ENCODE assay signal across 6 cellular contexts in the genomic region with DNA sequence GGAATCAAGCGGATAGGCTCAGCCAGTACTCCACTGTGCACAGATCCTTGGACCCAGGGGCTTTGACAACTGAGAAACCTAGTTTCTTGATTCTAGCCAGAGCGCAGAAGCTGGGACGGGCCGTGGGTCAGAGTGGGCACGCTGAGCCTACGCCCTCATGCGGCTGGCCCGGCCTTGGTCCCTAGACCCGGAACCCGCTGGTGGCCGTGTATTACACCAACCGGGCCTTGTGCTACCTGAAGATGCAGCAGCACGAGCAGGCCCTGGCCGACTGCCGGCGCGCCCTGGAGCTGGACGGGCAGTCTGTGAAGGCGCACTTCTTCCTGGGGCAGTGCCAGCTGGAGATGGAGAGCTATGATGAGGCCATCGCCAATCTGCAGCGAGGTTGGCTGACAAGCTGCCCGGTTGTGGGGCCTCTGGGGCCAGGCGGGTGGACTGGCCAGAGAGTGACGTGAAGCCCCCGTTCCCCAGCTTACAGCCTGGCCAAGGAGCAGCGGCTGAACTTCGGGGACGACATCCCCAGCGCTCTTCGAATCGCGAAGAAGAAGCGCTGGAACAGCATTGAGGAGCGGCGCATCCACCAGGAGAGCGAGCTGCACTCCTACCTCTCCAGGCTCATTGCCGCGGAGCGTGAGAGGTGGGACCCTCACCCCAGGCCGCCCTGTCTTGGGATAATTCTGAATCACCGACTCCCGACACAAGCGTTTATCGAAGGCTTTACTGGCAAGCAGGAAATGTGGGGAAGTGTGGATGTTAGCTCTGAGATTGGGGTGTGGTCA. TPM values are rescaled to one million over a fixed set of nuclear protein-coding genes. Genes with fewer than 3 reads are reported as not detected.
DNase-seq lines count a peak whose midpoint lies in the region; ATAC-seq and TF ChIP-seq lines count a peak whose summit lies in the region.

No MANE protein-coding gene starts in this region.

- peaks cover 30 to 83% (median 70%) of the 10 kb centered on the region in 6 donors for H3K4me1 ChIP-seq in spleen

- H3K27ac ChIP-seq in epithelial cell of prostate, result peak overlapping the region; percentile 84
- H3K27ac ChIP-seq in spleen, result peak overlapping the region; percentile 64 to 97 (median 92)

- peaks cover 0 to 20% (median 10%) of the 10 kb centered on the region in 7 donors for H3K27me3 ChIP-seq in spleen (replicated peaks in 1 of 7)

- TF ChIP-seq CTCF in spleen (IDR thresholded peaks at IDR 0.05 in 8 of 11, conservative IDR thresholded peaks at IDR 0.05 in 3 of 11), result no peak

- DNase-seq in EL (peak; percentile 48), NCI-H446 (lab: John Stamatoyannopoulos, UW) (peak; percentile 20 to 56), epithelial cell of prostate (ENCODE audit: low read depth, low spot score) (no peak), spleen (peak; percentile 82), NCI-H2081 treated with DMSO at 0.1 percent for 48 hours (lab: John Stamatoyannopoulos, UW) (no peak)

- peaks cover 0 to 35% (median 19%) of the 10 kb centered on the region in 6 donors for H3K36me3 ChIP-seq in spleen

- H3K4me3 ChIP-seq in spleen, result peak overlapping the region; percentile 65 to 93 (median 76)

- no peak for ATAC-seq in GM21825 (IDR thresholded peaks at IDR 0.05; ENCODE audit: unreplicated experiment)

- TF ChIP-seq POLR2A in spleen (IDR thresholded peaks at IDR 0.05), result no peak

- intact Hi-C loops in spleen (cut with DNase I; ENCODE audit: low total_unique reads), result no loop called here

- WGBS in spleen, 5 donors, result 47 to 90% (median 52%) methylated on average over 26 to 44 of the region's 44 CpGs

- H3K9me3 ChIP-seq in spleen, result no peaks in the 10 kb centered on the region

RNA-seq across cellular contexts. Expression of a gene that starts 0.9 kb away (rescaled TPM):
- 100 to 1,000 TPM in 1 of 7 donors, 10 to 100 TPM in 6; 68.9 to 101 (median 79.3) TPM for total RNA-seq in spleen
- 100 to 1,000 TPM; 102 to 160 (median 107) TPM for polyA plus RNA-seq in spleen

RNA-seq across cellular contexts. Expression of a gene that starts 3.0 kb away (rescaled TPM):
- total RNA-seq in spleen, result 10 to 100 TPM; 29.2 to 58.7 (median 38.7) TPM
- 10 to 100 TPM; 24.9 to 32.1 (median 27.2) TPM for polyA plus RNA-seq in spleen

RNA-seq across cellular contexts. Expression of a gene that starts 5.7 kb away (rescaled TPM):
- total RNA-seq in spleen, result 1 to 10 TPM in 2 of 7 donors, under 1 TPM in 5; 0.37 to 2.0 (median 0.69) TPM
- under 1 TPM; 0.43 to 0.80 (median 0.61) TPM for polyA plus RNA-seq in spleen

RNA-seq across cellular contexts. Expression of a gene that starts 9.0 kb away (rescaled TPM):
- 10 to 100 TPM; 12.5 to 17.3 (median 15.5) TPM for total RNA-seq in spleen
- 10 to 100 TPM in 1 of 3 donors, 1 to 10 TPM in 2; 6.5 to 11.4 (median 7.7) TPM for polyA plus RNA-seq in spleen

RNA-seq across cellular contexts. Expression of a gene that starts 13.2 kb away (rescaled TPM):
- total RNA-seq in spleen, result 100 to 1,000 TPM in 5 of 7 donors, 10 to 100 TPM in 2; 71.3 to 152 (median 131) TPM
- 100 to 1,000 TPM; 139 to 309 (median 245) TPM for polyA plus RNA-seq in spleen

Comparison
In these comparisons a context has a peak if more than half of its experiments do, and no peak if none do; other contexts are left out.
1. DNase-seq: peak in EL (single experiment), NCI-H446 (2 of 2) and spleen (single experiment); none in epithelial cell of prostate (single experiment) and NCI-H2081 treated with DMSO at 0.1 percent for 48 hours (single experiment).